Comparison of ENCODE assay signal across 20 cellular contexts in the genomic region with DNA sequence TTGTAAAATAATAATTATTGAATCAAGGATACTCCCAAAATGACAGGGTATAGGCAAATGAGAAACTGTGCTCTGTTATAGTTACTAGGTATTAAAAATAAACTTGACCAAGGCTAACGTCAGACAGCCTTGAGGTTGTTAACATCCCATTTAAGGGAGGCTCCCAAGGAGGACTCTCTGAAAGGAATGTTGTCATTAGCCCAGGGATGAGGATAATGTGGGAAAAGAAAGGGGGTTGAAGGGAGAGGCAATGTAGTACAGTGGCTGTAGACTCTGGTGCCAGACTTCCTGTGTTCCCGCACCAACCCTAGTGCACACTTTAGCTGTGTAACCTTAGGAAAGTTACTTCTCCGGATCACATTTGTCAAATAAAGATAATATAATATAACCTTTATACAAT. TPM values are rescaled to one million over a fixed set of nuclear protein-coding genes. Genes with fewer than 3 reads are reported as not detected.
"Had no signal": no experiment of that assay in that cellular context is flagged by ENCODE, and none has a peak within 500 bp of the region (broad histone marks: within the 10 kb centered on the region; RNA-seq: fewer than 3 reads in every experiment).

No MANE protein-coding gene starts in this region.

- H3K9me3 ChIP-seq: colonic mucosa, gastroesophageal sphincter, heart right ventricle, pancreas, SK-N-SH, thyroid gland, uterus had no signal

- H3K4me1 ChIP-seq: colonic mucosa, pancreas, uterus had no signal

- H3K36me3 ChIP-seq: colonic mucosa, gastroesophageal sphincter, heart right ventricle, pancreas, thyroid gland, uterus had no signal

- H3K4me3 Mint-ChIP-seq: activated B cell treated with CpG ODN at 0.5 μM for 24 hours; activated CD4-positive, alpha-beta memory T cell treated with anti-CD3 and anti-CD28 coated beads, Interleukin-2, amount 10 ng/mL, durations not matched to agents 7 days and 5 days; activated CD8-positive, alpha-beta memory T cell treated with anti-CD3 and anti-CD28 coated beads, Interleukin-2, amount 10 ng/mL, durations not matched to agents 7 days and 5 days; activated naive CD8-positive, alpha-beta T cell treated with anti-CD3 and anti-CD28 coated beads for 36 hours; brain; endodermal cell had no signal

- H3K4me2 ChIP-seq: SK-N-SH had no signal

- H3K27ac ChIP-seq: colonic mucosa, gastroesophageal sphincter, heart right ventricle, pancreas, uterus had no signal

- H3K27me3 Mint-ChIP-seq: activated B cell treated with CpG ODN at 0.5 μM for 24 hours; activated CD4-positive, alpha-beta memory T cell treated with anti-CD3 and anti-CD28 coated beads, Interleukin-2, amount 10 ng/mL, durations not matched to agents 7 days and 5 days; activated CD8-positive, alpha-beta memory T cell treated with anti-CD3 and anti-CD28 coated beads, Interleukin-2, amount 10 ng/mL, durations not matched to agents 7 days and 5 days; activated naive CD8-positive, alpha-beta T cell treated with anti-CD3 and anti-CD28 coated beads for 36 hours; brain had no signal

- H3K27me3 ChIP-seq: colonic mucosa, gastroesophageal sphincter, heart right ventricle, pancreas, thyroid gland, uterus had no signal

- H3K4me3 ChIP-seq: colonic mucosa, gastroesophageal sphincter, heart right ventricle, pancreas, thyroid gland, uterus had no signal

- H3K9me3 Mint-ChIP-seq: activated B cell treated with CpG ODN at 0.5 μM for 24 hours; activated CD4-positive, alpha-beta memory T cell treated with anti-CD3 and anti-CD28 coated beads, Interleukin-2, amount 10 ng/mL, durations not matched to agents 7 days and 5 days; activated naive CD8-positive, alpha-beta T cell treated with anti-CD3 and anti-CD28 coated beads for 36 hours; endodermal cell had no signal

- H3K9me2 ChIP-seq: SK-N-SH had no signal

- H3K36me3 Mint-ChIP-seq: activated CD8-positive, alpha-beta memory T cell treated with anti-CD3 and anti-CD28 coated beads, Interleukin-2, amount 10 ng/mL, durations not matched to agents 7 days and 5 days; activated naive CD8-positive, alpha-beta T cell treated with anti-CD3 and anti-CD28 coated beads for 36 hours; brain had no signal

- DNase-seq: activated B cell treated with CpG ODN at 0.5 μM for 24 hours; activated CD4-positive, alpha-beta memory T cell treated with anti-CD3 and anti-CD28 coated beads, Interleukin-2, amount 10 ng/mL, durations not matched to agents 7 days and 5 days; activated CD4-positive, alpha-beta T cell treated with anti-CD3 and anti-CD28 coated beads for 48 hours; activated CD8-positive, alpha-beta memory T cell treated with anti-CD3 and anti-CD28 coated beads, Interleukin-2, amount 10 ng/mL, durations not matched to agents 7 days and 5 days; activated naive CD8-positive, alpha-beta T cell treated with anti-CD3 and anti-CD28 coated beads for 36 hours; caudate nucleus; colonic mucosa; endodermal cell; erythroblast; heart right ventricle; islet precursor cell; pancreas; SK-N-SH; stimulated activated CD8-positive, alpha-beta memory T cell treated with anti-CD3 and anti-CD28 coated beads, Interleukin-4, amount 100 ng/mL, for 48 hours; stimulated activated naive CD4-positive, alpha-beta T cell; thyroid gland; uterus had no signal

- H3K27ac Mint-ChIP-seq: activated B cell treated with CpG ODN at 0.5 μM for 24 hours; activated CD4-positive, alpha-beta memory T cell treated with anti-CD3 and anti-CD28 coated beads, Interleukin-2, amount 10 ng/mL, durations not matched to agents 7 days and 5 days; activated CD8-positive, alpha-beta memory T cell treated with anti-CD3 and anti-CD28 coated beads, Interleukin-2, amount 10 ng/mL, durations not matched to agents 7 days and 5 days; activated naive CD8-positive, alpha-beta T cell treated with anti-CD3 and anti-CD28 coated beads for 36 hours; brain; endodermal cell had no signal

- ATAC-seq: activated CD8-positive, alpha-beta memory T cell treated with anti-CD3 and anti-CD28 coated beads, Interleukin-2, amount 10 ng/mL, durations not matched to agents 7 days and 5 days; gastroesophageal sphincter; heart right ventricle; left lobe of liver; pancreas had no signal

- H3K4me1 Mint-ChIP-seq: activated B cell treated with CpG ODN at 0.5 μM for 24 hours; activated CD4-positive, alpha-beta memory T cell treated with anti-CD3 and anti-CD28 coated beads, Interleukin-2, amount 10 ng/mL, durations not matched to agents 7 days and 5 days; activated CD8-positive, alpha-beta memory T cell treated with anti-CD3 and anti-CD28 coated beads, Interleukin-2, amount 10 ng/mL, durations not matched to agents 7 days and 5 days; activated naive CD8-positive, alpha-beta T cell treated with anti-CD3 and anti-CD28 coated beads for 36 hours; brain had no signal

RNA-seq across cellular contexts. Expression of a gene that starts 47.0 kb away (rescaled TPM):
- total RNA-seq: activated B cell treated with CpG ODN at 0.5 μM for 24 hours; activated CD4-positive, alpha-beta memory T cell treated with anti-CD3 and anti-CD28 coated beads, Interleukin-2, amount 10 ng/mL, durations not matched to agents 7 days and 5 days; activated CD8-positive, alpha-beta memory T cell treated with anti-CD3 and anti-CD28 coated beads, Interleukin-2, amount 10 ng/mL, durations not matched to agents 7 days and 5 days; activated naive CD8-positive, alpha-beta T cell treated with anti-CD3 and anti-CD28 coated beads for 36 hours had no signal
